ENCODE assay signal across 9 cellular contexts in genomic region chr12:121628536-121628935, GRCh38. TPM values are rescaled to one million over a fixed set of nuclear protein-coding genes. Genes with fewer than 3 reads are reported as not detected.
A peak's percentile ranks its signal among the peaks of the same experiment; 100 is the strongest.
DNase-seq lines count a peak whose midpoint lies in the region; ATAC-seq, FAIRE-seq and TF ChIP-seq lines count a peak whose summit lies in the region.
"Had no signal": no experiment of that assay in that cellular context is flagged by ENCODE, and none has a peak within 500 bp of the region (broad histone marks: within the 10 kb centered on the region; RNA-seq: fewer than 3 reads in every experiment).

No MANE protein-coding gene starts in this region.

- RAD21 ChIA-PET in GM12878 (lab: Charles Lee; ENCODE audit: unreplicated experiment), result interaction anchor here (0.6 to 5.1 kb wide), 15 partner anchors 9 to 165 kb away, joined by 3 to 61 read pairs (median 5); partner anchors contain the start of genes KDM2B, MORN3 and RHOF

- intact Hi-C loops in GM12878 (cut with micrococcal nuclease; ENCODE audit: unreplicated experiment) (no loop called here), natural killer cell (cut with micrococcal nuclease) (loop anchor here (5.0 kb wide), 2 partner anchors 96 to 159 kb away; no protein-coding TSS in a partner anchor)

- H3K27ac ChIP-seq in CD4-positive, CD25-positive, alpha-beta regulatory T cell (ENCODE audit: insufficient read depth, low read length, poor library complexity, severe bottlenecking), result peak overlapping the region; percentile 94
- H3K27ac ChIP-seq in GM12878 (ENCODE audit: control insufficient read depth, insufficient read depth) (peak overlapping the region; percentile 92), brain microvascular endothelial cell (no peak overlapping the region)

- peak in 1 of 3 donors; percentile 20 for DNase-seq in CD4-positive, CD25-positive, alpha-beta regulatory T cell
- peak; percentile 44 for DNase-seq in KBM-7
- DNase-seq in GM12878 (ENCODE audit: low read depth, low spot score), result no peak
- no peak for DNase-seq in natural killer cell
- no peak for DNase-seq in brain microvascular endothelial cell
- DNase-seq in iPS-NIHi7 (ENCODE audit: extremely low spot score), result no peak
- DNase-seq: stimulated activated CD4-positive, alpha-beta T cell treated with anti-CD3 and anti-CD28 coated beads, Interleukin-2, amount 100 ng/mL, for 48 hours had no signal

- peak overlapping the region; percentile 86 for H3K4me2 ChIP-seq in GM12878 (ENCODE audit: control insufficient read depth, insufficient read depth)

- POLR2A ChIA-PET in GM12878 (lab: Charles Lee), result interaction anchor here (0.6 to 3.9 kb wide), 20 partner anchors 9 to 181 kb away, joined by 3 to 18 read pairs (median 6); partner anchors contain the start of gene KDM2B

- BruUV-seq in GM12878 (replicated peaks; lab: Mats Ljungman, UMichigan), result no TSS peak

- no peaks in the 10 kb centered on the region for H4K20me1 ChIP-seq in GM12878 (ENCODE audit: control insufficient read depth, insufficient read depth)

- no peaks in the 10 kb centered on the region for H3K27me3 Mint-ChIP-seq in CD4-positive, CD25-positive, alpha-beta regulatory T cell
- no peaks in the 10 kb centered on the region for H3K27me3 Mint-ChIP-seq in natural killer cell (ENCODE audit: low read depth in 2 of 2)

- H3K4me1 ChIP-seq in CD4-positive, CD25-positive, alpha-beta regulatory T cell (ENCODE audit: control insufficient read depth, insufficient read depth, low read length, poor library complexity, severe bottlenecking), result peaks cover 74% of the 10 kb centered on the region
- peaks cover 30% of the 10 kb centered on the region for H3K4me1 ChIP-seq in GM12878 (ENCODE audit: control insufficient read depth, insufficient read depth, low read length)

- TF ChIP-seq POLR2A in GM12878 (IDR thresholded peaks at IDR 0.05; ENCODE audit: low read depth, low read length), result no peak

- TF ChIP-seq CTCF in GM12878 (IDR thresholded peaks at IDR 0.05 in 2 of 3, conservative IDR thresholded peaks at IDR 0.05 in 1 of 3; ENCODE audit: control insufficient read depth in 2 of 3, extremely low read depth in 1 of 3, insufficient read depth in 1 of 3, low read depth in 3 of 3, low read length in 3 of 3) (no peak), natural killer cell (IDR thresholded peaks at IDR 0.05) (no peak), brain microvascular endothelial cell (IDR thresholded peaks at IDR 0.05; ENCODE audit: low read depth, low read length, missing control alignments) (no peak)

- peaks cover 9% of the 10 kb centered on the region for H3K36me3 ChIP-seq in CD4-positive, CD25-positive, alpha-beta regulatory T cell (ENCODE audit: control insufficient read depth, insufficient read depth, low read length)
- H3K36me3 ChIP-seq in GM12878 (ENCODE audit: control insufficient read depth in 2 of 2, insufficient read depth in 2 of 2, low read length in 1 of 2), result no peaks in the 10 kb centered on the region; a peak in 1 of 4 replicates
- H3K36me3 ChIP-seq in brain microvascular endothelial cell (replicated peaks), result no peaks in the 10 kb centered on the region

- peak overlapping the region; percentile 91 for H3K4me3 ChIP-seq in CD4-positive, CD25-positive, alpha-beta regulatory T cell (ENCODE audit: low read depth, low read length)
- H3K4me3 ChIP-seq in GM12878, result peak overlapping the region; percentile 83
- H3K4me3 ChIP-seq in brain microvascular endothelial cell (ENCODE audit: low read depth, low read length), result no peak overlapping the region

- no peak for ATAC-seq in CD4-positive, CD25-positive, alpha-beta regulatory T cell (ENCODE audit: low read depth in 2 of 2)
- ATAC-seq in GM12878 (no peak), natural killer cell (no peak), GM21528 (IDR thresholded peaks at IDR 0.05; ENCODE audit: low FRiP score, unreplicated experiment) (no peak), GM21390 (IDR thresholded peaks at IDR 0.05; ENCODE audit: unreplicated experiment) (no peak)

- peak overlapping the region; percentile 89 for H3K9ac ChIP-seq in GM12878 (ENCODE audit: control insufficient read depth, insufficient read depth, low read length)

- H3K9me3 ChIP-seq in CD4-positive, CD25-positive, alpha-beta regulatory T cell (ENCODE audit: control insufficient read depth in 2 of 2, low read length in 2 of 2), result no peaks in the 10 kb centered on the region
- no peaks in the 10 kb centered on the region for H3K9me3 ChIP-seq in GM12878 (replicated peaks; ENCODE audit: control insufficient read depth, insufficient read depth, low read length)

- FAIRE-seq in GM12878 (lab: Jason Lieb, UNC), result no peak

- H3K4me3 Mint-ChIP-seq in CD4-positive, CD25-positive, alpha-beta regulatory T cell, result peak overlapping the region; percentile 95 to 100 (median 97)
- H3K4me3 Mint-ChIP-seq in natural killer cell, result peak overlapping the region; percentile 91

- no peaks in the 10 kb centered on the region for H3K27me3 ChIP-seq in CD4-positive, CD25-positive, alpha-beta regulatory T cell (ENCODE audit: control insufficient read depth, insufficient read depth, low read length)
- H3K27me3 ChIP-seq in GM12878 (replicated peaks in 1 of 2; ENCODE audit: control insufficient read depth in 2 of 2, insufficient read depth in 2 of 2, low read length in 1 of 2) (no peaks in the 10 kb centered on the region), brain microvascular endothelial cell (replicated peaks) (no peaks in the 10 kb centered on the region)

- no peaks in the 10 kb centered on the region for H3K9me3 Mint-ChIP-seq in CD4-positive, CD25-positive, alpha-beta regulatory T cell
- H3K9me3 Mint-ChIP-seq in natural killer cell, result no peaks in the 10 kb centered on the region

- no peak for TF ChIP-seq EP300 in GM12878 (IDR thresholded peaks at IDR 0.05; ENCODE audit: borderline replicate concordance in 1 of 2, control insufficient read depth in 1 of 2, low read depth in 2 of 2, low read length in 2 of 2)

- no peak for TF ChIP-seq RAD21 in GM12878 (IDR thresholded peaks at IDR 0.05; ENCODE audit: insufficient read depth, low read depth, low read length)

- peak overlapping the region; percentile 90 to 97 (median 97) for H3K27ac Mint-ChIP-seq in CD4-positive, CD25-positive, alpha-beta regulatory T cell
- H3K27ac Mint-ChIP-seq in natural killer cell, result peak overlapping the region; percentile 94

- H3K4me1 Mint-ChIP-seq in CD4-positive, CD25-positive, alpha-beta regulatory T cell, result peaks cover 21 to 71% (median 50%) of the 10 kb centered on the region in 4 donors
- H3K4me1 Mint-ChIP-seq in natural killer cell, result peaks cover 62 to 73% of the 10 kb centered on the region in 2 donors

- H2AFZ ChIP-seq in GM12878 (ENCODE audit: control insufficient read depth, low read depth, low read length), result no peak overlapping the region

- peaks cover 12% of the 10 kb centered on the region for H3K36me3 Mint-ChIP-seq in CD4-positive, CD25-positive, alpha-beta regulatory T cell
- no peaks in the 10 kb centered on the region for H3K36me3 Mint-ChIP-seq in natural killer cell

- CTCF ChIA-PET in GM12878 (lab: Yijun Ruan, JAX), result interaction anchor here (0.8 to 7.4 kb wide), 16 partner anchors 9 to 170 kb away, joined by 3 to 80 read pairs (median 7); partner anchors contain the start of gene MORN3

- SMC1A ChIA-PET in GM12878 (lab: Charles Lee; ENCODE audit: uncharacterized antibody, unreplicated experiment), result interaction anchor here (0.6 to 6.3 kb wide), 14 partner anchors 9 to 150 kb away, joined by 3 to 60 read pairs (median 6); partner anchors contain the start of genes KDM2B and MORN3

- in situ Hi-C loops in KBM-7 (cut with MboI; ENCODE audit: low pct_unique_long_range_greater_than_20kb, low sequenced_read_pairs), result no loop called here
- in situ Hi-C loops in GM12878 (cut with MboI), result no loop called here
- in situ Hi-C loops in brain microvascular endothelial cell (cut with HindIII; ENCODE audit: low pct_ligation_motif_present, low sequenced_read_pairs), result no loop called here

- 3% methylated on average over 5 of the region's 5 CpGs for WGBS in GM12878 (ENCODE audit: insufficient coverage, insufficient replicate concordance, low lambda C conversion rate, missing lambda C conversion rate)

- H3K79me2 ChIP-seq in GM12878 (ENCODE audit: control insufficient read depth, insufficient read depth, low read length), result peaks cover 64% of the 10 kb centered on the region

RNA-seq across cellular contexts. Expression of gene ORAI1, which starts 2.2 kb away (rescaled TPM):
- 53.5 TPM for total RNA-seq in CD4-positive, CD25-positive, alpha-beta regulatory T cell
- 100 to 1,000 TPM; 142 to 181 (median 173) TPM for polyA plus RNA-seq in CD4-positive, CD25-positive, alpha-beta regulatory T cell
- total RNA-seq in GM12878 (2013; cell fraction: nucleolus; rRNA removed), result 13.1 and 15.8 TPM in 2 replicates
- total RNA-seq in GM12878 (2014; rRNA removed) (9.7 and 16.4 TPM in 2 replicates), GM12878 (2014; rRNA removed; fragmentation: Illumina TruSeq; extraction: Trizol) (7.1 and 8.2 TPM in 2 replicates), GM12878 (2021) (31.0 and 32.2 TPM in 2 replicates), natural killer cell (10 to 100 TPM; 64.6 to 74.1 (median 70.8) TPM)
- 6.5 TPM for polyA plus RNA-seq in GM12878 (2011; ENCODE audit: low read depth)
- polyA plus RNA-seq in GM12878 (2011; rRNA removed) (4.8 and 15.3 TPM in 2 replicates), GM12878 (2014; fragmentation: Illumina TruSeq; extraction: Trizol) (2.6 and 6.5 TPM in 2 replicates), GM12878 (2014; fragmentation: Nextera tagmentation; extraction: Ambion mirVana) (1 to 10 TPM; 5.5 to 6.1 TPM), GM12878 (2014; rRNA removed) (33.1 and 39.2 TPM in 2 replicates), GM12878 (2016; fragmentation: Nextera tagmentation; extraction: Ambion mirVana) (10 to 100 TPM in 1 of 2 experiments, 1 to 10 TPM in 1; 7.7 to 25.1 TPM)
- 28.4 and 36.0 TPM in 2 replicates for polyA plus RNA-seq in GM12878 (2011; cell fraction: cytosol; rRNA removed)
- 20.8 and 24.1 TPM in 2 replicates for polyA plus RNA-seq in GM12878 (2011; cell fraction: nucleus; rRNA removed)
- polyA plus RNA-seq in GM12878 (2012), result 21.7 and 23.1 TPM in 2 replicates
- polyA minus RNA-seq in GM12878 (2011; rRNA and poly(A)+ RNA removed), result 21.7 and 34.6 TPM in 2 replicates
- 25.1 and 28.5 TPM in 2 replicates for polyA minus RNA-seq in GM12878 (2011; cell fraction: cytosol; rRNA and poly(A)+ RNA removed)
- 7.7 and 21.1 TPM in 2 replicates for polyA minus RNA-seq in GM12878 (2011; cell fraction: nucleus; rRNA and poly(A)+ RNA removed)

RNA-seq across cellular contexts. Expression of gene MORN3, which starts 40.9 kb away (rescaled TPM):
- total RNA-seq in CD4-positive, CD25-positive, alpha-beta regulatory T cell, result 5.6 TPM
- polyA plus RNA-seq in CD4-positive, CD25-positive, alpha-beta regulatory T cell, result 1 to 10 TPM; 2.3 to 7.3 (median 4.9) TPM
- not detected in 2 replicates for total RNA-seq in GM12878 (2013; cell fraction: nucleolus; rRNA removed)
- total RNA-seq in GM12878 (2014; rRNA removed) (0.11 and 0.17 TPM in 2 replicates), GM12878 (2014; rRNA removed; fragmentation: Illumina TruSeq; extraction: Trizol) (0.13 and 0.28 TPM in 2 replicates), GM12878 (2021) (0.15 and 0.19 TPM in 2 replicates), natural killer cell (1 to 10 TPM; 3.0 to 7.6 (median 4.4) TPM)
- 0.21 TPM for polyA plus RNA-seq in GM12878 (2011; ENCODE audit: low read depth)
- polyA plus RNA-seq in GM12878 (2011; rRNA removed) (0.34 and 0.37 TPM in 2 replicates), GM12878 (2014; fragmentation: Illumina TruSeq; extraction: Trizol) (0.11 and 0.18 TPM in 2 replicates), GM12878 (2014; fragmentation: Nextera tagmentation; extraction: Ambion mirVana) (under 1 TPM; 0.24 to 0.31 TPM), GM12878 (2014; rRNA removed) (0.08 and 0.11 TPM in 2 replicates), GM12878 (2016; fragmentation: Nextera tagmentation; extraction: Ambion mirVana) (under 1 TPM; 0.14 to 0.16 TPM)
- 0.16 and 0.18 TPM in 2 replicates for polyA plus RNA-seq in GM12878 (2011; cell fraction: cytosol; rRNA removed)
- 0.07 and 0.10 TPM in 2 replicates for polyA plus RNA-seq in GM12878 (2011; cell fraction: nucleus; rRNA removed)
- polyA plus RNA-seq in GM12878 (2012), result 0.27 and 0.34 TPM in 2 replicates
- not detected in 2 replicates for polyA minus RNA-seq in GM12878 (2011; rRNA and poly(A)+ RNA removed)
- not detected in 2 replicates for polyA minus RNA-seq in GM12878 (2011; cell fraction: cytosol; rRNA and poly(A)+ RNA removed)
- polyA minus RNA-seq in GM12878 (2011; cell fraction: nucleus; rRNA and poly(A)+ RNA removed), result not detected in 2 replicates

RNA-seq across cellular contexts. Expression of gene KDM2B, which starts 47.7 kb away (rescaled TPM):
- 128 TPM for total RNA-seq in CD4-positive, CD25-positive, alpha-beta regulatory T cell
- polyA plus RNA-seq in CD4-positive, CD25-positive, alpha-beta regulatory T cell, result 10 to 100 TPM in 3 of 4 donors, 1 to 10 TPM in 1; 9.4 to 12.2 (median 11.0) TPM
- total RNA-seq in GM12878 (2013; cell fraction: nucleolus; rRNA removed), result 634 and 686 TPM in 2 replicates
- 57.9 and 62.9 TPM in 2 replicates for total RNA-seq in GM12878 (2014; rRNA removed)
- 33.0 and 34.1 TPM in 2 replicates for total RNA-seq in GM12878 (2014; rRNA removed; fragmentation: Illumina TruSeq; extraction: Trizol)
- total RNA-seq in GM12878 (2021), result 76.3 and 87.6 TPM in 2 replicates
- polyA plus RNA-seq in GM12878 (2011; ENCODE audit: low read depth), result 76.8 TPM
- polyA plus RNA-seq in GM12878 (2011; rRNA removed), result 67.9 and 124 TPM in 2 replicates
- 103 and 121 TPM in 2 replicates for polyA plus RNA-seq in GM12878 (2011; cell fraction: cytosol; rRNA removed)
- polyA plus RNA-seq in GM12878 (2011; cell fraction: nucleus; rRNA removed), result 380 and 393 TPM in 2 replicates
- 81.7 and 83.4 TPM in 2 replicates for polyA plus RNA-seq in GM12878 (2012)
- 31.7 and 46.7 TPM in 2 replicates for polyA plus RNA-seq in GM12878 (2014; fragmentation: Illumina TruSeq; extraction: Trizol)
- polyA plus RNA-seq in GM12878 (2014; fragmentation: Nextera tagmentation; extraction: Ambion mirVana), result 10 to 100 TPM; 13.6 to 14.7 TPM
- polyA plus RNA-seq in GM12878 (2014; rRNA removed), result 72.8 and 77.4 TPM in 2 replicates
- 10 to 100 TPM; 31.8 to 34.0 TPM for polyA plus RNA-seq in GM12878 (2016; fragmentation: Nextera tagmentation; extraction: Ambion mirVana)
- polyA minus RNA-seq in GM12878 (2011; rRNA and poly(A)+ RNA removed), result 395 and 503 TPM in 2 replicates
- polyA minus RNA-seq in GM12878 (2011; cell fraction: cytosol; rRNA and poly(A)+ RNA removed), result 82.7 and 85.4 TPM in 2 replicates
- 171 and 227 TPM in 2 replicates for polyA minus RNA-seq in GM12878 (2011; cell fraction: nucleus; rRNA and poly(A)+ RNA removed)
- total RNA-seq in natural killer cell, result 100 to 1,000 TPM in 1 of 3 donors, 10 to 100 TPM in 2; 97.3 to 106 (median 98.1) TPM
